17 cellular contexts compared by ENCODE assay signal in the genomic region with DNA sequence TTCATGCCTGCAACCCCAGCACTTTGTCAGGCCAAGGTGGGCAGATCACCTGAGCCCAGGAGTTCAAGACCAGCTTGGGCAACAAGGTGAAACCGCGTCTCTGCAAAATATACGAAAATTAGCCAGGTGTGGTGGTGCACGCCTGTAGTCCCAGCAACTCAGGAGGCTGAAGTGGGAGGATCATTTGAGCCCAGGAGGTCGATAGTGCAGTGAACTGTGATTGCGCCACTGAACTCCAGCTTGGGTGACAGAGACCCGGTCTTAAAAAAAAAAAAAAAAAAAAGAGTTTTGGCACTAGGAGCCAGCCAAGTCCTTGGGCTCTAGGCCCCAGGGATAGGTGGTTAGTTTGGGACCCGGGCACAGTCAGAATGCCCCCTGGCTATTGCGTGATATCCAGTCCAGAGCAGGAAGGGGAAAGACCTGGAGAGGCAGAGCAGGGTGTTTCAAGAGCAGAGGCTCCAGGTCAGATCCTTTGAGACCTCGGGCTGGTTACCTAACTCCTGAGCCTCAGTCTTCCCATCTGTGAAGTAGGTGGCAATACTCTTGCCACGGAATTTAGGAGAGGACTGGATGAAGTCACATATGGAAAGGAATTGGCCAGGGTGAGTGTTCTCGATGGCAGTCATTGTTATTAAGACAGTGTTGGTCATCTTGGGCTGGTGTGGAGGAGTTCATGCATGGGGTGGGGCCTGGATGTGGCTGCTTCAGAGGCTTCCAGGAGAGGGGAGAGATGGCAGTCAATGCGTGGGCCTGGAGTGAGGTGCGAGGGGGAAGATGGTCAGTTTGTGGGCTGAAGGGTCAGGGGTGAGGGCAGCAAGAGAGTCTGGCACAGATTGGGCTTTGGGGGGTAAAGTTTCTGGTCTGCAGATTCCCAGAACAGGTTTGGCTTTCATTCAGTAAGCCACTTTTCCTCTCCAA. TPM values are rescaled to one million over a fixed set of nuclear protein-coding genes. Genes with fewer than 3 reads are reported as not detected.
DNase-seq lines count a peak whose midpoint lies in the region; ATAC-seq, FAIRE-seq and TF ChIP-seq lines count a peak whose summit lies in the region.
"Had no signal": no experiment of that assay in that cellular context is flagged by ENCODE, and none has a peak within 500 bp of the region (broad histone marks: within the 10 kb centered on the region; RNA-seq: fewer than 3 reads in every experiment).

No MANE protein-coding gene starts in this region.

- H2AK5ac ChIP-seq in mesendoderm (ENCODE audit: low read length), result no peak overlapping the region

- no peak overlapping the region for H2BK15ac ChIP-seq in mesendoderm (replicated peaks; ENCODE audit: low read depth)

- H3K36me3 ChIP-seq in HepG2 (replicated peaks in 1 of 2; ENCODE audit: control insufficient read depth in 1 of 2, insufficient read depth in 2 of 2, low read length in 2 of 2) (peaks cover 1 to 17% of the 10 kb centered on the region in 2 experiments; a peak in 4 of 5 replicates), right lobe of liver (no peaks in the 10 kb centered on the region), suprapubic skin (no peaks in the 10 kb centered on the region), tibial nerve (peaks cover 0 to 12% (median 0%) of the 10 kb centered on the region in 3 donors), mesendoderm (ENCODE audit: control insufficient read depth, insufficient read depth, low read length) (no peaks in the 10 kb centered on the region)
- H3K36me3 ChIP-seq: cardiac muscle cell, gastrocnemius medialis, transverse colon had no signal

- peaks cover 42% of the 10 kb centered on the region for H3K79me1 ChIP-seq in mesendoderm (ENCODE audit: low read length)

- no peaks in the 10 kb centered on the region; a peak in 1 of 5 replicates for H3K27me3 ChIP-seq in HepG2 (ENCODE audit: control insufficient read depth in 1 of 2, insufficient read depth in 2 of 2, low read length in 2 of 2)
- no peaks in the 10 kb centered on the region for H3K27me3 ChIP-seq in right lobe of liver
- H3K27me3 ChIP-seq in suprapubic skin, result no peaks in the 10 kb centered on the region
- H3K27me3 ChIP-seq in tibial nerve, result no peaks in the 10 kb centered on the region
- no peaks in the 10 kb centered on the region for H3K27me3 ChIP-seq in mesendoderm (ENCODE audit: insufficient read depth, low read length, poor library complexity)
- H3K27me3 ChIP-seq: cardiac muscle cell, gastrocnemius medialis, transverse colon had no signal

- no peak overlapping the region for H3K18ac ChIP-seq in mesendoderm (ENCODE audit: low read length)

- H3K4me1 Mint-ChIP-seq in T-cell, result peaks cover 80 to 85% (median 84%) of the 10 kb centered on the region in 3 donors
- H3K4me1 Mint-ChIP-seq in glutamatergic neuron (ENCODE audit: low read depth, unreplicated experiment), result peaks cover 58% of the 10 kb centered on the region

- H3K4me1 ChIP-seq in HepG2 (ENCODE audit: insufficient read depth, low read length), result peaks cover 76% of the 10 kb centered on the region
- peaks cover 0 to 25% (median 4%) of the 10 kb centered on the region in 4 donors for H3K4me1 ChIP-seq in right lobe of liver
- H3K4me1 ChIP-seq in suprapubic skin, result peaks cover 85% of the 10 kb centered on the region
- H3K4me1 ChIP-seq in tibial nerve, result peaks cover 0 to 79% (median 41%) of the 10 kb centered on the region in 4 donors
- H3K4me1 ChIP-seq in mesendoderm (ENCODE audit: control insufficient read depth, low read depth, low read length), result peaks cover 4% of the 10 kb centered on the region

- peak overlapping the region; percentile 85 for H3K4me2 ChIP-seq in HepG2 (ENCODE audit: low read depth, low read length)
- H3K4me2 ChIP-seq in mesendoderm (ENCODE audit: low read length), result no peak overlapping the region

- H4K5ac ChIP-seq in mesendoderm (ENCODE audit: low read length), result no peak overlapping the region

- ATAC-seq in HepG2 (no peak), right lobe of liver (no peak), T-cell (replicated peaks in 1 of 4) (no peak)
- ATAC-seq: gastrocnemius medialis had no signal

- POLR2A ChIA-PET in HepG2 (lab: Yijun Ruan, JAX), result interaction anchor here (0.6 to 1.5 kb wide), 2 partner anchors 8 to 50 kb away, joined by 3 to 4 read pairs; no protein-coding TSS in a partner anchor
- POLR2A ChIA-PET in T-cell (lab: Charles Lee), result no interaction called here

- no TSS peak for BruUV-seq in HepG2 (replicated peaks; lab: Mats Ljungman, UMichigan)

- no peak overlapping the region for H2BK120ac ChIP-seq in mesendoderm (ENCODE audit: low read depth, low read length)

- no peak overlapping the region for H3K4ac ChIP-seq in mesendoderm (ENCODE audit: low read depth, low read length)

- H3K4me3 Mint-ChIP-seq in T-cell, result peak overlapping the region; percentile 28 to 98 (median 31)
- H3K4me3 Mint-ChIP-seq in glutamatergic neuron (ENCODE audit: unreplicated experiment), result peak overlapping the region; percentile 70

- no peak overlapping the region for H3K23ac ChIP-seq in mesendoderm (ENCODE audit: low read length)

- H4K20me1 ChIP-seq in HepG2 (ENCODE audit: insufficient read depth, low read length), result peaks cover 7% of the 10 kb centered on the region

- H3K56ac ChIP-seq in mesendoderm (ENCODE audit: low read length), result no peak overlapping the region

- no peaks in the 10 kb centered on the region for H3K27me3 Mint-ChIP-seq in T-cell
- peaks cover 17% of the 10 kb centered on the region for H3K27me3 Mint-ChIP-seq in glutamatergic neuron (ENCODE audit: unreplicated experiment)
- H3K27me3 Mint-ChIP-seq: activated CD4-positive, alpha-beta memory T cell treated with anti-CD3 and anti-CD28 coated beads, Interleukin-2, amount 10 ng/mL, durations not matched to agents 7 days and 5 days had no signal

- peaks cover 76% of the 10 kb centered on the region for H3K79me2 ChIP-seq in HepG2 (ENCODE audit: insufficient read depth, low read length)
- peaks cover 77% of the 10 kb centered on the region for H3K79me2 ChIP-seq in mesendoderm (ENCODE audit: control insufficient read depth, insufficient read depth, low read length)

- WGBS in HepG2 (ENCODE audit: low lambda C conversion rate), result 87% methylated on average over 14 of the region's 14 CpGs
- WGBS in right lobe of liver (ENCODE audit: insufficient coverage, low coverage, low lambda C conversion rate, missing lambda C conversion rate), result 68% methylated on average over 12 of the region's 14 CpGs
- WGBS in suprapubic skin, result 79% methylated on average over 14 of the region's 14 CpGs
- 84 to 85% methylated on average over 14 of the region's 14 CpGs for WGBS in tibial nerve, 2 donors
- no CpG with 5 or more reads among the region's 14 CpGs for WGBS in mesendoderm (ENCODE audit: extremely low coverage, insufficient coverage, low lambda C conversion rate)

- DNase-seq in HepG2 (ENCODE audit: low spot score), result no peak
- no peak for DNase-seq in right lobe of liver
- DNase-seq in T-cell, result no peak
- no peak for DNase-seq in glutamatergic neuron
- no peak for DNase-seq in suprapubic skin (ENCODE audit: low spot score in 2 of 2)
- DNase-seq in tibial nerve (ENCODE audit: low spot score in 2 of 2), result no peak
- DNase-seq in kidney tubule cell (ENCODE audit: low spot score), result no peak
- no peak for DNase-seq in mesendoderm
- DNase-seq: activated CD4-positive, alpha-beta memory T cell treated with anti-CD3 and anti-CD28 coated beads, Interleukin-2, amount 10 ng/mL, durations not matched to agents 7 days and 5 days; AML-193; DMS79 treated with DMSO at 0.1 percent for 48 hours; gastrocnemius medialis; NCI-H1092 treated with DMSO at 0.1 percent for 48 hours; NCI-H345; transverse colon had no signal

- FAIRE-seq in HepG2 (lab: Jason Lieb, UNC), result no peak
- FAIRE-seq: islet of Langerhans had no signal

- no peak for TF ChIP-seq CTCF in HepG2 (CRISPR knock-in tag; IDR thresholded peaks at IDR 0.05)
- TF ChIP-seq CTCF in right lobe of liver (IDR thresholded peaks at IDR 0.05), result no peak
- TF ChIP-seq CTCF in glutamatergic neuron (IDR thresholded peaks at IDR 0.05; ENCODE audit: partially characterized antibody, unreplicated experiment), result no peak
- no peak for TF ChIP-seq CTCF in suprapubic skin (IDR thresholded peaks at IDR 0.05)
- no peak for TF ChIP-seq CTCF in tibial nerve (IDR thresholded peaks at IDR 0.05)

- H3K9ac ChIP-seq in HepG2 (ENCODE audit: insufficient read depth, low read depth, low read length) (no peak overlapping the region), mesendoderm (ENCODE audit: low read length) (no peak overlapping the region)

- no peak overlapping the region for H2BK5ac ChIP-seq in mesendoderm (ENCODE audit: low read length)

- no peak for TF ChIP-seq RAD21 in HepG2 (CRISPR knock-in tag; IDR thresholded peaks at IDR 0.05)

- in situ Hi-C loops in HepG2 (cut with HindIII; ENCODE audit: extremely low pct_ligation_motif_present, low pct_unique_long_range_greater_than_20kb), result no loop called here

- H3K27ac ChIP-seq in HepG2 (ENCODE audit: extremely low read length, insufficient read depth, low read length) (peak overlapping the region; percentile 74), right lobe of liver (no peak overlapping the region), suprapubic skin (no peak overlapping the region), tibial nerve (no peak overlapping the region), mesendoderm (ENCODE audit: low read depth, low read length) (no peak overlapping the region)
- H3K27ac ChIP-seq: cardiac muscle cell, transverse colon had no signal

- peak overlapping the region; percentile 2 to 28 for H3K27ac Mint-ChIP-seq in T-cell
- H3K27ac Mint-ChIP-seq in glutamatergic neuron (ENCODE audit: unreplicated experiment), result peak overlapping the region; percentile 78
- H3K27ac Mint-ChIP-seq: activated CD4-positive, alpha-beta memory T cell treated with anti-CD3 and anti-CD28 coated beads, Interleukin-2, amount 10 ng/mL, durations not matched to agents 7 days and 5 days had no signal

- H3K4me3 ChIP-seq in HepG2 (replicated peaks in 1 of 3; ENCODE audit: insufficient read depth in 1 of 3, low read depth in 2 of 3, low read length in 3 of 3) (no peak overlapping the region), right lobe of liver (no peak overlapping the region), suprapubic skin (peak overlapping the region; percentile 87), tibial nerve (no peak overlapping the region), mesendoderm (ENCODE audit: low read length) (no peak overlapping the region)
- H3K4me3 ChIP-seq: cardiac muscle cell, transverse colon had no signal

- H3K36me3 Mint-ChIP-seq in T-cell (peaks cover 4% of the 10 kb centered on the region), glutamatergic neuron (ENCODE audit: unreplicated experiment) (no peaks in the 10 kb centered on the region)

- intact Hi-C loops in HepG2 (cut with micrococcal nuclease; ENCODE audit: unreplicated experiment) (no loop called here), right lobe of liver (cut with DNase I) (no loop called here)

- no peak overlapping the region for H4K8ac ChIP-seq in mesendoderm (ENCODE audit: low read depth, low read length)

- H2AFZ ChIP-seq in HepG2 (ENCODE audit: low read length), result no peak overlapping the region

- TF ChIP-seq EP300 in HepG2 (IDR thresholded peaks at IDR 0.05; ENCODE audit: low read depth in 2 of 2, low read length in 2 of 2) (no peak), HepG2 (CRISPR knock-in tag; IDR thresholded peaks at IDR 0.05; ENCODE audit: borderline replicate concordance) (no peak), suprapubic skin (IDR thresholded peaks at IDR 0.05) (no peak), tibial nerve (IDR thresholded peaks at IDR 0.05) (no peak)

- CTCF ChIA-PET in HepG2 (lab: Yijun Ruan, JAX; ENCODE audit: low intra/inter-chr PET ratio, low total read pairs) (no interaction called here), T-cell (lab: Charles Lee) (no interaction called here)

- no peaks in the 10 kb centered on the region for H3K9me3 Mint-ChIP-seq in T-cell
- H3K9me3 Mint-ChIP-seq in glutamatergic neuron (ENCODE audit: unreplicated experiment), result peaks cover 26% of the 10 kb centered on the region
- H3K9me3 Mint-ChIP-seq: activated CD4-positive, alpha-beta memory T cell treated with anti-CD3 and anti-CD28 coated beads, Interleukin-2, amount 10 ng/mL, durations not matched to agents 7 days and 5 days had no signal

- TF ChIP-seq POLR2A in HepG2 (IDR thresholded peaks at IDR 0.05; ENCODE audit: insufficient read depth in 1 of 2, low read depth in 2 of 2, low read length in 2 of 2) (no peak), right lobe of liver (IDR thresholded peaks at IDR 0.05) (no peak), suprapubic skin (IDR thresholded peaks at IDR 0.05) (no peak), tibial nerve (IDR thresholded peaks at IDR 0.05) (no peak)

- H3K9me3 ChIP-seq in HepG2 (ENCODE audit: low read length) (no peaks in the 10 kb centered on the region), right lobe of liver (no peaks in the 10 kb centered on the region), suprapubic skin (no peaks in the 10 kb centered on the region), tibial nerve (no peaks in the 10 kb centered on the region)
- H3K9me3 ChIP-seq: gastrocnemius medialis, transverse colon had no signal

RNA-seq across cellular contexts. Expression of gene PPP1R37, which starts 2.8 kb away (rescaled TPM):
- 9.2 and 14.3 TPM in 2 replicates for total RNA-seq in HepG2 (2016; rRNA removed; fragmentation: Illumina TruSeq; extraction: Trizol)
- total RNA-seq in HepG2 (2016; cell fraction: cytosol; rRNA removed; fragmentation: Illumina TruSeq; extraction: Trizol; ENCODE audit: low read depth), result 6.7 and 9.0 TPM in 2 replicates
- 7.3 and 15.4 TPM in 2 replicates for total RNA-seq in HepG2 (2016; cell fraction: insoluble cytoplasmic fraction; rRNA removed; fragmentation: Illumina TruSeq; extraction: Trizol)
- total RNA-seq in HepG2 (2016; cell fraction: membrane; rRNA removed; fragmentation: Illumina TruSeq; extraction: Trizol), result 14.2 and 14.9 TPM in 2 replicates
- total RNA-seq in HepG2 (2016; cell fraction: nucleus; rRNA removed; fragmentation: Illumina TruSeq; extraction: Trizol), result 12.9 and 14.6 TPM in 2 replicates
- 9.0 and 13.9 TPM in 2 replicates for polyA plus RNA-seq in HepG2 (2011; rRNA removed)
- polyA plus RNA-seq in HepG2 (2011; cell fraction: cytosol; rRNA removed), result 7.3 and 11.2 TPM in 2 replicates
- 51.9 and 57.4 TPM in 2 replicates for polyA plus RNA-seq in HepG2 (2011; cell fraction: nucleus; rRNA removed)
- polyA plus RNA-seq in HepG2 (2012), result 9.6 and 15.6 TPM in 2 replicates
- 3.7 and 4.8 TPM in 2 replicates for polyA plus RNA-seq in HepG2 (2016; cell fraction: cytosol; fragmentation: Illumina TruSeq; extraction: Trizol; ENCODE audit: low read depth)
- polyA plus RNA-seq in HepG2 (2016; cell fraction: insoluble cytoplasmic fraction; fragmentation: Illumina TruSeq; extraction: Trizol; ENCODE audit: low read depth), result 8.4 and 10.5 TPM in 2 replicates
- 7.2 and 9.9 TPM in 2 replicates for polyA plus RNA-seq in HepG2 (2016; cell fraction: membrane; fragmentation: Illumina TruSeq; extraction: Trizol; ENCODE audit: low read depth)
- 30.3 and 31.0 TPM in 2 replicates for polyA plus RNA-seq in HepG2 (2016; cell fraction: nucleus; fragmentation: Illumina TruSeq; extraction: Trizol; ENCODE audit: insufficient read depth, low read depth)
- 11.1 and 11.5 TPM in 2 replicates for polyA minus RNA-seq in HepG2 (2011; rRNA and poly(A)+ RNA removed; ENCODE audit: low replicate concordance)
- 4.2 and 5.6 TPM in 2 replicates for polyA minus RNA-seq in HepG2 (2011; cell fraction: cytosol; rRNA and poly(A)+ RNA removed)
- polyA minus RNA-seq in HepG2 (2011; cell fraction: nucleus; rRNA and poly(A)+ RNA removed), result 11.2 and 12.4 TPM in 2 replicates
- total RNA-seq in right lobe of liver, result 10 to 100 TPM; 10.1 to 14.3 (median 11.0) TPM
- 10 to 100 TPM; 17.2 to 35.2 (median 30.4) TPM for total RNA-seq in T-cell
- total RNA-seq in glutamatergic neuron (ENCODE audit: unreplicated experiment), result 49.5 TPM
- total RNA-seq in suprapubic skin, result 10 to 100 TPM; 24.6 to 43.1 (median 33.5) TPM
- total RNA-seq in tibial nerve, result 10 to 100 TPM; 22.1 to 44.1 (median 33.5) TPM
- polyA plus RNA-seq in mesendoderm (2013, experiment 1 of 2), result 10.0 TPM
- polyA plus RNA-seq in mesendoderm (2013, experiment 2 of 2), result 10.7 TPM

RNA-seq across cellular contexts. Expression of gene GEMIN7, which starts 16.7 kb away (rescaled TPM):
- 30.6 and 42.0 TPM in 2 replicates for total RNA-seq in HepG2 (2016; rRNA removed; fragmentation: Illumina TruSeq; extraction: Trizol)
- total RNA-seq in HepG2 (2016; cell fraction: cytosol; rRNA removed; fragmentation: Illumina TruSeq; extraction: Trizol; ENCODE audit: low read depth), result 15.7 and 22.3 TPM in 2 replicates
- 34.9 and 39.3 TPM in 2 replicates for total RNA-seq in HepG2 (2016; cell fraction: insoluble cytoplasmic fraction; rRNA removed; fragmentation: Illumina TruSeq; extraction: Trizol)
- total RNA-seq in HepG2 (2016; cell fraction: membrane; rRNA removed; fragmentation: Illumina TruSeq; extraction: Trizol), result 28.5 and 42.7 TPM in 2 replicates
- 13.0 and 14.5 TPM in 2 replicates for total RNA-seq in HepG2 (2016; cell fraction: nucleus; rRNA removed; fragmentation: Illumina TruSeq; extraction: Trizol)
- 22.2 and 24.1 TPM in 2 replicates for polyA plus RNA-seq in HepG2 (2011; rRNA removed)
- 22.8 and 32.6 TPM in 2 replicates for polyA plus RNA-seq in HepG2 (2011; cell fraction: cytosol; rRNA removed)
- 31.3 and 38.6 TPM in 2 replicates for polyA plus RNA-seq in HepG2 (2011; cell fraction: nucleus; rRNA removed)
- polyA plus RNA-seq in HepG2 (2012), result 22.7 and 23.7 TPM in 2 replicates
- polyA plus RNA-seq in HepG2 (2016; cell fraction: cytosol; fragmentation: Illumina TruSeq; extraction: Trizol; ENCODE audit: low read depth), result 28.4 and 37.8 TPM in 2 replicates
- 62.1 and 65.3 TPM in 2 replicates for polyA plus RNA-seq in HepG2 (2016; cell fraction: insoluble cytoplasmic fraction; fragmentation: Illumina TruSeq; extraction: Trizol; ENCODE audit: low read depth)
- 40.2 and 48.8 TPM in 2 replicates for polyA plus RNA-seq in HepG2 (2016; cell fraction: membrane; fragmentation: Illumina TruSeq; extraction: Trizol; ENCODE audit: low read depth)
- 33.1 and 40.0 TPM in 2 replicates for polyA plus RNA-seq in HepG2 (2016; cell fraction: nucleus; fragmentation: Illumina TruSeq; extraction: Trizol; ENCODE audit: insufficient read depth, low read depth)
- 20.1 and 20.5 TPM in 2 replicates for polyA minus RNA-seq in HepG2 (2011; rRNA and poly(A)+ RNA removed; ENCODE audit: low replicate concordance)
- 12.5 and 19.8 TPM in 2 replicates for polyA minus RNA-seq in HepG2 (2011; cell fraction: cytosol; rRNA and poly(A)+ RNA removed)
- 7.9 and 9.2 TPM in 2 replicates for polyA minus RNA-seq in HepG2 (2011; cell fraction: nucleus; rRNA and poly(A)+ RNA removed)
- 10 to 100 TPM; 10.9 to 27.5 (median 14.0) TPM for total RNA-seq in right lobe of liver
- 10 to 100 TPM in 4 of 5 donors, 1 to 10 TPM in 1; 4.0 to 23.1 (median 22.7) TPM for total RNA-seq in T-cell
- 49.1 TPM for total RNA-seq in glutamatergic neuron (ENCODE audit: unreplicated experiment)
- 10 to 100 TPM; 18.8 to 29.8 (median 20.5) TPM for total RNA-seq in suprapubic skin
- total RNA-seq in tibial nerve, result 10 to 100 TPM in 3 of 4 donors, 1 to 10 TPM in 1; 8.8 to 30.3 (median 21.8) TPM
- 31.9 TPM for polyA plus RNA-seq in mesendoderm (2013, experiment 1 of 2)
- polyA plus RNA-seq in mesendoderm (2013, experiment 2 of 2), result 35.0 TPM

RNA-seq across cellular contexts. Expression of gene ZNF296, which starts 19.5 kb away (rescaled TPM):
- total RNA-seq in HepG2 (2016; rRNA removed; fragmentation: Illumina TruSeq; extraction: Trizol) (0.62 and 0.63 TPM in 2 replicates), right lobe of liver (under 1 TPM in 5 of 6 experiments, not detected in 1; 0.16 to 0.47 (median 0.35) TPM), T-cell (1 to 10 TPM; 1.4 to 4.3 (median 3.5) TPM), glutamatergic neuron (ENCODE audit: unreplicated experiment) (6.3 TPM), suprapubic skin (1 to 10 TPM; 4.3 to 5.8 (median 4.9) TPM), tibial nerve (1 to 10 TPM in 3 of 4 donors, not detected in 1; 2.1 to 4.2 (median 2.1) TPM)
- 0.71 and 0.97 TPM in 2 replicates for total RNA-seq in HepG2 (2016; cell fraction: cytosol; rRNA removed; fragmentation: Illumina TruSeq; extraction: Trizol; ENCODE audit: low read depth)
- 0.43 and 0.91 TPM in 2 replicates for total RNA-seq in HepG2 (2016; cell fraction: insoluble cytoplasmic fraction; rRNA removed; fragmentation: Illumina TruSeq; extraction: Trizol)
- 1.4 and 1.9 TPM in 2 replicates for total RNA-seq in HepG2 (2016; cell fraction: membrane; rRNA removed; fragmentation: Illumina TruSeq; extraction: Trizol)
- total RNA-seq in HepG2 (2016; cell fraction: nucleus; rRNA removed; fragmentation: Illumina TruSeq; extraction: Trizol), result 0.62 and 0.72 TPM in 2 replicates
- 0.26 and 0.39 TPM in 2 replicates for polyA plus RNA-seq in HepG2 (2011; rRNA removed)
- 0.15 and 0.32 TPM in 2 replicates for polyA plus RNA-seq in HepG2 (2011; cell fraction: cytosol; rRNA removed)
- polyA plus RNA-seq in HepG2 (2011; cell fraction: nucleus; rRNA removed), result 1.2 and 1.3 TPM in 2 replicates
- 1.2 and 1.5 TPM in 2 replicates for polyA plus RNA-seq in HepG2 (2012)
- 1.3 TPM in 2 replicates for polyA plus RNA-seq in HepG2 (2016; cell fraction: cytosol; fragmentation: Illumina TruSeq; extraction: Trizol; ENCODE audit: low read depth)
- polyA plus RNA-seq in HepG2 (2016; cell fraction: insoluble cytoplasmic fraction; fragmentation: Illumina TruSeq; extraction: Trizol; ENCODE audit: low read depth), result 2.2 and 2.9 TPM in 2 replicates
- 1.2 and 1.5 TPM in 2 replicates for polyA plus RNA-seq in HepG2 (2016; cell fraction: membrane; fragmentation: Illumina TruSeq; extraction: Trizol; ENCODE audit: low read depth)
- 2.3 and 4.7 TPM in 2 replicates for polyA plus RNA-seq in HepG2 (2016; cell fraction: nucleus; fragmentation: Illumina TruSeq; extraction: Trizol; ENCODE audit: insufficient read depth, low read depth)
- polyA minus RNA-seq in HepG2 (2011; rRNA and poly(A)+ RNA removed; ENCODE audit: low replicate concordance), result 0.47 and 0.64 TPM in 2 replicates
- polyA minus RNA-seq in HepG2 (2011; cell fraction: cytosol; rRNA and poly(A)+ RNA removed), result 1.2 and 2.5 TPM in 2 replicates
- 0.37 and 0.39 TPM in 2 replicates for polyA minus RNA-seq in HepG2 (2011; cell fraction: nucleus; rRNA and poly(A)+ RNA removed)
- polyA plus RNA-seq in mesendoderm (2013, experiment 1 of 2), result 5.4 TPM
- polyA plus RNA-seq in mesendoderm (2013, experiment 2 of 2), result 5.6 TPM
- total RNA-seq: gastrocnemius medialis had no signal

RNA-seq across cellular contexts. Expression of gene CLASRP, which starts 56.9 kb away (rescaled TPM):
- total RNA-seq in HepG2 (2016; rRNA removed; fragmentation: Illumina TruSeq; extraction: Trizol), result 7.4 and 32.0 TPM in 2 replicates
- total RNA-seq in HepG2 (2016; cell fraction: cytosol; rRNA removed; fragmentation: Illumina TruSeq; extraction: Trizol; ENCODE audit: low read depth), result 7.3 and 8.3 TPM in 2 replicates
- 6.5 and 35.8 TPM in 2 replicates for total RNA-seq in HepG2 (2016; cell fraction: insoluble cytoplasmic fraction; rRNA removed; fragmentation: Illumina TruSeq; extraction: Trizol)
- 6.0 and 7.3 TPM in 2 replicates for total RNA-seq in HepG2 (2016; cell fraction: membrane; rRNA removed; fragmentation: Illumina TruSeq; extraction: Trizol)
- 36.9 and 51.6 TPM in 2 replicates for total RNA-seq in HepG2 (2016; cell fraction: nucleus; rRNA removed; fragmentation: Illumina TruSeq; extraction: Trizol)
- 51.1 and 51.4 TPM in 2 replicates for polyA plus RNA-seq in HepG2 (2011; rRNA removed)
- polyA plus RNA-seq in HepG2 (2011; cell fraction: cytosol; rRNA removed), result 13.6 and 14.3 TPM in 2 replicates
- 292 and 390 TPM in 2 replicates for polyA plus RNA-seq in HepG2 (2011; cell fraction: nucleus; rRNA removed)
- 58.9 and 85.4 TPM in 2 replicates for polyA plus RNA-seq in HepG2 (2012)
- 7.0 and 7.7 TPM in 2 replicates for polyA plus RNA-seq in HepG2 (2016; cell fraction: cytosol; fragmentation: Illumina TruSeq; extraction: Trizol; ENCODE audit: low read depth)
- 18.3 and 19.4 TPM in 2 replicates for polyA plus RNA-seq in HepG2 (2016; cell fraction: insoluble cytoplasmic fraction; fragmentation: Illumina TruSeq; extraction: Trizol; ENCODE audit: low read depth)
- 9.9 and 14.8 TPM in 2 replicates for polyA plus RNA-seq in HepG2 (2016; cell fraction: membrane; fragmentation: Illumina TruSeq; extraction: Trizol; ENCODE audit: low read depth)
- polyA plus RNA-seq in HepG2 (2016; cell fraction: nucleus; fragmentation: Illumina TruSeq; extraction: Trizol; ENCODE audit: insufficient read depth, low read depth), result 320 and 335 TPM in 2 replicates
- polyA minus RNA-seq in HepG2 (2011; rRNA and poly(A)+ RNA removed; ENCODE audit: low replicate concordance), result 16.6 and 30.8 TPM in 2 replicates
- polyA minus RNA-seq in HepG2 (2011; cell fraction: cytosol; rRNA and poly(A)+ RNA removed), result 4.3 and 4.6 TPM in 2 replicates
- 49.0 and 61.0 TPM in 2 replicates for polyA minus RNA-seq in HepG2 (2011; cell fraction: nucleus; rRNA and poly(A)+ RNA removed)
- 10 to 100 TPM; 30.5 to 66.8 (median 44.8) TPM for total RNA-seq in right lobe of liver
- 100 to 1,000 TPM; 141 to 153 (median 149) TPM for total RNA-seq in T-cell
- total RNA-seq in glutamatergic neuron (ENCODE audit: unreplicated experiment), result 127 TPM
- 100 to 1,000 TPM in 1 of 4 donors, 10 to 100 TPM in 3; 55.3 to 135 (median 84.3) TPM for total RNA-seq in suprapubic skin
- total RNA-seq in tibial nerve, result 100 to 1,000 TPM in 2 of 4 donors, 10 to 100 TPM in 2; 72.8 to 109 (median 95.5) TPM
- 29.1 TPM for polyA plus RNA-seq in mesendoderm (2013, experiment 1 of 2)
- 31.1 TPM for polyA plus RNA-seq in mesendoderm (2013, experiment 2 of 2)
